In the genomic region with DNA sequence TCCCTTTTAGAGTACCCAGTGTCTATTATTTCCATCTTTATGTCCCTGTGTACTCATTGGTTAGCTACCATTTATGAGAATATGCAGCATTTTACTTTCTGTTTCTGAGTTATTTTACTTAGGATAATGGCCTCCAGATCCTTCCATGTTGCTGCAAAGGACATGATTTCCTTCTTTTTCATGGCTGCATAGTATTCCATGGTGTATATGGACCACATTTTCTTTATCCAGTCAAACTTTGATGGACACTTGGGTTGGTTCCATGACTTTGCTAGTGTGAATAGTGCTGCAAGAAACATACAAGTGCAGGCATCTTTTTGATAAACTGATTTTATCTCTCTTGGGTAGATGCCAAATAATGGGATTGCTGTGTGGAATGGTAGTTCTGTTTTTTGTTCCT, we compare ENCODE assay signal across 1 cellular context.
TF ChIP-seq lines count a peak whose summit lies in the region.

No MANE protein-coding gene starts in this region.

TF ChIP-seq in HepG2, 621 proteins besides CTCF, POLR2A, EP300 and RAD21 (continued from another document):
- TF ChIP-seq, protein P1, sequence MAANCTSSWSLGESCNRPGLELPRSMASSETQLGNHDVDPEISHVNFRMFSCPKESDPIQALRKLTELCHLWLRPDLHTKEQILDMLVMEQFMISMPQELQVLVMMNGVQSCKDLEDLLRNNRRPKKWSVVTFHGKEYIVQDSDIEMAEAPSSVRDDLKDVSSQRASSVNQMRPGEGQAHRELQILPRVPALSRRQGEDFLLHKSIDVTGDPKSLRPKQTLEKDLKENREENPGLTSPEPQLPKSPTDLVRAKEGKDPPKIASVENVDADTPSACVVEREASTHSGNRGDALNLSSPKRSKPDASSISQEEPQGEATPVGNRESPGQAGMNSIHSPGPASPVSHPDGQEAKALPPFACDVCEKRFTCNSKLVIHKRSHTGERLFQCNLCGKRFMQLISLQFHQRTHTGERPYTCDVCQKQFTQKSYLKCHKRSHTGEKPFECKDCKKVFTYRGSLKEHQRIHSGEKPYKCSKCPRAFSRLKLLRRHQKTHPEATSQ (CRISPR knock-in tag; IDR thresholded peaks at IDR 0.05; ENCODE audit: borderline replicate concordance) = no peak
